In the genomic region with DNA sequence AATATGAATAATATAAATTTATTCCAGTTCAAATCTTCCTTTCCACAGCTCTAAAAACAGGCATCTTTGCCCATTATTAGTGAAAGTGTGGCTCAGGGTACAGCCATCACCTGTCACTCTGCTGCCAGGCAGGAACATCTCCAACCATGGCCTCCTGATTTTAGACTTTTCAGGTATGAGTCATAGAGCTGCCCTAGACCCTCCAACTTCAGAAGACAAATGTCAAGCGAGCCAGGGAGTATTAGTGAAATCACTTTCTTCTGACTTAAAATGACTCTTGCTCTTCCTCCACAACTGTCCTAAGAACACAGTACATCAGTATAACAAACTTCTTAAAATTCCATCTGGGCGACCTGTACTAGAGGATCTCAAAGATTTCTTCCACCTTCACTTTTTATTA, we compare ENCODE assay signal across 23 cellular contexts.
"Had no signal": no experiment of that assay in that cellular context is flagged by ENCODE, and none has a peak within 500 bp of the region (broad histone marks: within the 10 kb centered on the region; RNA-seq: fewer than 3 reads in every experiment).

No MANE protein-coding gene starts in this region.

- ATAC-seq: activated T-cell treated with anti-CD3 and anti-CD28 coated beads, Interleukin-2, amount 50 U/mL, for 72 hours; body of pancreas had no signal

- H3K9me3 Mint-ChIP-seq: activated CD4-positive, alpha-beta memory T cell treated with anti-CD3 and anti-CD28 coated beads for 36 hours; activated CD4-positive, alpha-beta T cell treated with anti-CD3 and anti-CD28 coated beads, Interleukin-2, amount 10 ng/mL, durations not matched to agents 7 days and 5 days; activated naive CD4-positive, alpha-beta T cell treated with anti-CD3 and anti-CD28 coated beads, Interleukin-2, amount 10 ng/mL, durations not matched to agents 7 days and 5 days; activated T-cell treated with anti-CD3 and anti-CD28 coated beads, Interleukin-2, amount 50 U/mL, for 72 hours; activated T-helper 2 cell treated with anti-CD3 and anti-CD28 coated beads, Interferon-gamma antibody, Interleukin-2, Interleukin-4, amounts not matched to agents 10 μg/mL and 5 μg/mL and 100 μg/mL, durations not matched to agents 14 hours and 24 hours and 36 hours; central memory CD8-positive, alpha-beta T cell; T-helper 1 cell treated with Interleukin-12 subunit alpha and Interleukin-12 subunit beta and Interleukin-4 antibody, amounts not matched to agents 30 μg/mL and 1 μg/mL, for 36 hours had no signal

- H2AFZ ChIP-seq: PC-9 had no signal

- H3K9me3 ChIP-seq: ascending aorta, body of pancreas had no signal

- H3K27me3 ChIP-seq: ascending aorta, body of pancreas had no signal

- H3K4me1 Mint-ChIP-seq: central memory CD8-positive, alpha-beta T cell had no signal

- DNase-seq: activated CD4-positive, alpha-beta memory T cell treated with anti-CD3 and anti-CD28 coated beads for 36 hours; activated CD4-positive, alpha-beta T cell treated with anti-CD3 and anti-CD28 coated beads, Interleukin-2, amount 10 ng/mL, durations not matched to agents 7 days and 5 days; activated CD4-positive, CD25-positive, alpha-beta regulatory T cell; activated CD8-positive, alpha-beta memory T cell treated with anti-CD3 and anti-CD28 coated beads, Interleukin-2, amount 50 U/mL, for 4 hours; activated gamma-delta T cell treated with Interleukin-2 at 50 U/mL for 16 hours; activated naive CD4-positive, alpha-beta T cell treated with anti-CD3 and anti-CD28 coated beads, Interleukin-2, amount 10 ng/mL, durations not matched to agents 7 days and 5 days; activated T-cell treated with anti-CD3 and anti-CD28 coated beads, Interleukin-2, amount 50 U/mL, for 72 hours; amniotic stem cell; body of pancreas; Kasumi-1; NCI-H1048; NCI-H146; NCI-H187 treated with DMSO at 0.1 percent for 48 hours; NCI-H2081 treated with DMSO at 0.1 percent for 48 hours; NCI-H446 treated with DMSO at 0.1 percent for 48 hours; NCI-H526; NCI-H82; PC-9; SHP77 treated with DMSO at 0.1 percent for 48 hours had no signal

- H3K36me3 Mint-ChIP-seq: activated CD4-positive, alpha-beta memory T cell treated with anti-CD3 and anti-CD28 coated beads for 36 hours; activated naive CD4-positive, alpha-beta T cell treated with anti-CD3 and anti-CD28 coated beads, Interleukin-2, amount 10 ng/mL, durations not matched to agents 7 days and 5 days had no signal

- H3K36me3 ChIP-seq: ascending aorta had no signal

- H3K4me3 Mint-ChIP-seq: activated CD4-positive, alpha-beta memory T cell treated with anti-CD3 and anti-CD28 coated beads for 36 hours; activated CD4-positive, alpha-beta T cell treated with anti-CD3 and anti-CD28 coated beads, Interleukin-2, amount 10 ng/mL, durations not matched to agents 7 days and 5 days; activated naive CD4-positive, alpha-beta T cell treated with anti-CD3 and anti-CD28 coated beads, Interleukin-2, amount 10 ng/mL, durations not matched to agents 7 days and 5 days; activated T-cell treated with anti-CD3 and anti-CD28 coated beads, Interleukin-2, amount 50 U/mL, for 72 hours; central memory CD8-positive, alpha-beta T cell; T-helper 1 cell treated with Interleukin-12 subunit alpha and Interleukin-12 subunit beta and Interleukin-4 antibody, amounts not matched to agents 30 μg/mL and 1 μg/mL, for 36 hours had no signal

- H3K27ac Mint-ChIP-seq: activated CD4-positive, alpha-beta memory T cell treated with anti-CD3 and anti-CD28 coated beads for 36 hours; activated CD4-positive, alpha-beta T cell treated with anti-CD3 and anti-CD28 coated beads, Interleukin-2, amount 10 ng/mL, durations not matched to agents 7 days and 5 days; activated naive CD4-positive, alpha-beta T cell treated with anti-CD3 and anti-CD28 coated beads, Interleukin-2, amount 10 ng/mL, durations not matched to agents 7 days and 5 days; activated T-cell treated with anti-CD3 and anti-CD28 coated beads, Interleukin-2, amount 50 U/mL, for 72 hours; activated T-helper 2 cell treated with anti-CD3 and anti-CD28 coated beads, Interferon-gamma antibody, Interleukin-2, Interleukin-4, amounts not matched to agents 10 μg/mL and 5 μg/mL and 100 μg/mL, durations not matched to agents 14 hours and 24 hours and 36 hours; T-helper 1 cell treated with Interleukin-12 subunit alpha and Interleukin-12 subunit beta and Interleukin-4 antibody, amounts not matched to agents 30 μg/mL and 1 μg/mL, for 36 hours had no signal

- H3K4me3 ChIP-seq: ascending aorta, body of pancreas, PC-9 had no signal

- H3K4me1 ChIP-seq: ascending aorta had no signal

- H3K27ac ChIP-seq: ascending aorta, body of pancreas, PC-9 had no signal

- H3K4me2 ChIP-seq: PC-9 had no signal

- H3K27me3 Mint-ChIP-seq: activated CD4-positive, alpha-beta memory T cell treated with anti-CD3 and anti-CD28 coated beads for 36 hours; activated CD4-positive, alpha-beta T cell treated with anti-CD3 and anti-CD28 coated beads, Interleukin-2, amount 10 ng/mL, durations not matched to agents 7 days and 5 days; central memory CD8-positive, alpha-beta T cell had no signal
